ENCODE assay signal across 18 cellular contexts in the genomic region with DNA sequence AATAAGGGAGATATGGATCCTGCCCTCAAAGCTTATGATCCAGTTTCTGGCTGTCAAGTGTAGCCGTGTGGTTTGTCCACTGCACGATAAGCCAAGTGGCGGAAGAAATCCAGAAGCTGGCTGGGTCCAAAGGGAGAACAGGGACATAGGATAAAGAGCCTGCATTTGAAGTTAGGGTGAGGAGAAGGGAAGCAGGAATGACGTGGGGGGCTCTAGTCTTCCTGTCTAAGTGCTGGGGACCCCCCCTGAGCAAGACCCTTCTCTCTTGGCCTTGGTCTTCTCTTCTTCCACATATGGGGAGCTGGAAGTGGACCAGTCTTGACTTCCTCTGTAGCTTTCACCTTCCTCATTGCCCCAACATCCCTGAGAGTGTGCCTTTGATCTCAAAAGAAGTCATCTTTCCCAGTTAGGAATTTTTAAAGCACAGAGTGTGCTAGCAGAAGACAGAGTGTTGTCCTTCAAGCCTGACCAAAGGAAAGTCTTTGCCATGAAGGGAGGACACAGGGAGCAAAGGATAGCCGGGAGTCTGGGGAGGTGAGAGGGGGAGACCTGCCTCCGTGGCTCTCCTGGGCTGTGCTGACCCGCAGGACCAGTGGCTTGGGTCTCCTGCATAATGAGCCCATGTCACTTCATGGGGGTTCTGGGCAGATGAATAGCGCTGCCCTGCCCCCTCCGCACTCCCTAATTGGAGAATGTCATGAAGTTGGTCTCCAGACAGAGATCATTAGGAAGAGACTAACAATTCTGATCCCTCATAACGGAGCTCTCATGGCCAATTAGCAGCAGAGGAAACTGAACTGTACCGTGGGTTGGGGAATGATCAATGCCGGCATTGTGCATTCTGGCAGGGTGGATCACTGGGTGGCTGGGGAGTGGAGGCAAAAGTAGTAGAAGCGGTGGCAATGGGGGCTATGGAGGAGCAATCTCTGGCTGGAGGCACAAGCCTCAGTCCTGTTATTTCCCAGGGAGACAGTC.
DNase-seq lines count a peak whose midpoint lies in the region; ATAC-seq, FAIRE-seq and TF ChIP-seq lines count a peak whose summit lies in the region.
"Had no signal": no experiment of that assay in that cellular context is flagged by ENCODE, and none has a peak within 500 bp of the region (broad histone marks: within the 10 kb centered on the region; RNA-seq: fewer than 3 reads in every experiment).

No MANE protein-coding gene starts in this region.

- no peaks in the 10 kb centered on the region for H4K20me1 ChIP-seq in H1 (replicated peaks in 1 of 2; ENCODE audit: control insufficient read depth in 1 of 2, insufficient read depth in 2 of 2, low read length in 2 of 2)
- H4K20me1 ChIP-seq: BLaER1 treated with 17β-estradiol and CSF1 and Interleukin-3, amounts not matched to agents 10 nM and 100 nM had no signal

- no peak overlapping the region for H2BK12ac ChIP-seq in H1 (ENCODE audit: low read depth, low read length)

- no peak for TF ChIP-seq EP300 in H1 (IDR thresholded peaks at IDR 0.05; ENCODE audit: borderline replicate concordance in 1 of 2, low read depth in 2 of 2, low read length in 2 of 2)
- TF ChIP-seq EP300 in ovary (IDR thresholded peaks at IDR 0.05), result no peak

- H2BK5ac ChIP-seq in H1 (ENCODE audit: low read depth, low read length), result no peak overlapping the region; the same call in 1 of the 2 replicates

- no peaks in the 10 kb centered on the region for H3K79me2 ChIP-seq in H1 (ENCODE audit: control insufficient read depth in 1 of 2, insufficient read depth in 2 of 2, low read length in 2 of 2)

- CTCF ChIA-PET in H1 (lab: Charles Lee; ENCODE audit: partially characterized antibody), result interaction anchor here (0.6 to 11.6 kb wide), 22 partner anchors 10 to 1926 kb away, joined by 3 to 218 read pairs (median 4); a partner anchor contains a TSS

- H3K27ac ChIP-seq in H1 (ENCODE audit: low read depth, low read length), result no peak overlapping the region
- no peak overlapping the region for H3K27ac ChIP-seq in iPS-20b (ENCODE audit: low read length)
- H3K27ac ChIP-seq in ovary, result no peak overlapping the region
- H3K27ac ChIP-seq: BLaER1 treated with 17β-estradiol and CSF1 and Interleukin-3, amounts not matched to agents 10 nM and 100 nM had no signal

- H4K91ac ChIP-seq in H1 (replicated peaks; ENCODE audit: insufficient read length, low read length), result peak overlapping the region; percentile 45

- peak overlapping the region; percentile 33; the same call in 1 of the 2 replicates for H3K18ac ChIP-seq in H1 (ENCODE audit: extremely low read depth, low read length)

- no peak for TF ChIP-seq POLR2A in H1 (IDR thresholded peaks at IDR 0.05; ENCODE audit: control extremely low read depth in 1 of 2, low read depth in 2 of 2, low read length in 2 of 2)
- TF ChIP-seq POLR2A in ovary (IDR thresholded peaks at IDR 0.05), result no peak

- no peak overlapping the region for H3K4ac ChIP-seq in H1 (replicated peaks; ENCODE audit: insufficient read length, low read depth, low read length)

- H2BK15ac ChIP-seq in H1 (ENCODE audit: low read length), result no peak overlapping the region

- H2BK120ac ChIP-seq in H1 (replicated peaks; ENCODE audit: low read depth, low read length), result no peak overlapping the region

- no peak overlapping the region for H4K8ac ChIP-seq in H1 (ENCODE audit: extremely low read depth, insufficient read depth, low read length)

- POLR2A ChIA-PET in H1 (lab: Charles Lee; ENCODE audit: partially characterized antibody), result interaction anchor here (0.9 kb wide), 1 partner anchor 185 kb away, joined by 4 read pairs; no protein-coding TSS in a partner anchor

- H3K56ac ChIP-seq in H1 (replicated peaks; ENCODE audit: insufficient read length, low read depth, low read length), result no peak overlapping the region

- H3K36me3 ChIP-seq in H1 (ENCODE audit: control insufficient read depth in 2 of 4, insufficient read depth in 4 of 4, low read length in 3 of 4) (no peaks in the 10 kb centered on the region), iPS-20b (ENCODE audit: insufficient read depth, low read depth, low read length) (no peaks in the 10 kb centered on the region), ovary (no peaks in the 10 kb centered on the region)
- H3K36me3 ChIP-seq: BLaER1 treated with 17β-estradiol and CSF1 and Interleukin-3, amounts not matched to agents 10 nM and 100 nM had no signal

- no peak for ATAC-seq in GM19324 (IDR thresholded peaks at IDR 0.05; ENCODE audit: low FRiP score, unreplicated experiment)
- ATAC-seq: HCT116 had no signal

- TF ChIP-seq CTCF in H1 (IDR thresholded peaks at IDR 0.05; ENCODE audit: control extremely low read depth in 1 of 3, insufficient read depth in 1 of 3, low read depth in 1 of 3, low read length in 3 of 3) (no peak), ovary (IDR thresholded peaks at IDR 0.05) (no peak)

- 84% methylated on average over 13 of the region's 13 CpGs; no CpG with 5 or more reads in 1 of the 2 experiments for WGBS in H1 (ENCODE audit: extremely low coverage in 1 of 2, insufficient coverage in 1 of 2, insufficient read length in 1 of 2, insufficient replicate concordance in 2 of 2, low coverage in 1 of 2, low lambda C conversion rate in 2 of 2, missing lambda C conversion rate in 1 of 2), 2 experiments
- 70 to 75% (median 72%) methylated on average over 13 of the region's 13 CpGs for WGBS in ovary, 3 donors

- DNase-seq in activated CD8-positive, alpha-beta memory T cell treated with anti-CD3 and anti-CD28 coated beads, Interleukin-2, amount 50 U/mL, for 48 hours, result peak; percentile 29
- no peak for DNase-seq in activated CD8-positive, alpha-beta memory T cell treated with anti-CD3 and anti-CD28 coated beads, Interleukin-2, amount 50 U/mL, for 4 hours
- no peak for DNase-seq in H1 (ENCODE audit: low read depth in 1 of 2, low spot score in 2 of 2)
- DNase-seq in retina, result peak; percentile 73
- DNase-seq in posterior cingulate gyrus, result no peak
- no peak for DNase-seq in ovary
- DNase-seq: ACHN; CD4-positive, CD25-positive, alpha-beta regulatory T cell; DMS153; DMS79 treated with DMSO at 0.1 percent for 48 hours; EL; GDM1 had no signal

- no peak overlapping the region for H3K14ac ChIP-seq in H1 (ENCODE audit: insufficient read length)

- H2BK20ac ChIP-seq in H1 (ENCODE audit: low read length), result 0 out of 2 replicates have a peak overlapping the region, but pooled peaks have one; percentile 35

- no peaks in the 10 kb centered on the region for H3K23me2 ChIP-seq in H1 (ENCODE audit: low read depth, low read length)

- H3K4me1 ChIP-seq in H1 (replicated peaks in 1 of 4; ENCODE audit: control insufficient read depth in 3 of 4, insufficient read depth in 4 of 4, low read length in 3 of 4), result peaks cover 8 to 27% (median 18%) of the 10 kb centered on the region in 4 experiments
- H3K4me1 ChIP-seq in iPS-20b (ENCODE audit: insufficient read depth, low read length), result peaks cover 27% of the 10 kb centered on the region
- H3K4me1 ChIP-seq in ovary (ENCODE audit: insufficient read depth), result no peaks in the 10 kb centered on the region

- peaks cover 3 to 10% (median 7%) of the 10 kb centered on the region in 4 experiments for H3K27me3 ChIP-seq in H1 (replicated peaks in 1 of 4; ENCODE audit: control insufficient read depth in 3 of 4, extremely low read depth in 1 of 4, insufficient read depth in 3 of 4, low read length in 3 of 4)
- H3K27me3 ChIP-seq in iPS-20b (ENCODE audit: insufficient read depth, low read length), result peaks cover 44% of the 10 kb centered on the region
- H3K27me3 ChIP-seq in ovary, result no peaks in the 10 kb centered on the region
- H3K27me3 ChIP-seq: BLaER1 treated with 17β-estradiol and CSF1 and Interleukin-3, amounts not matched to agents 10 nM and 100 nM had no signal

- TF ChIP-seq RAD21 in H1 (IDR thresholded peaks at IDR 0.05 in 1 of 2, conservative IDR thresholded peaks at IDR 0.05 in 1 of 2; ENCODE audit: low read depth in 2 of 2, low read length in 2 of 2), result no peak

- no peak overlapping the region for H2AFZ ChIP-seq in H1 (ENCODE audit: low read length)

- H2AK5ac ChIP-seq in H1 (ENCODE audit: low read depth, low read length), result peak overlapping the region; percentile 18; the same call in 1 of the 2 replicates

- H3K4me2 ChIP-seq in H1 (ENCODE audit: insufficient read depth in 1 of 2, low read depth in 2 of 2, low read length in 2 of 2), result peak overlapping the region; percentile 15 to 35; a peak in 2 of 4 replicates
- H3K4me2 ChIP-seq: BLaER1 treated with 17β-estradiol and CSF1 and Interleukin-3, amounts not matched to agents 10 nM and 100 nM had no signal

- intact Hi-C loops in posterior cingulate gyrus (cut with DNase I) (loop anchor here (10.0 kb wide), 1 partner anchor 439 kb away; no protein-coding TSS in a partner anchor), ovary (cut with DNase I) (loop anchor here in 2 of 4 donors (10.0 kb wide), 2 partner anchors 439 to 449 kb away; no protein-coding TSS in a partner anchor)

- H3K9me3 ChIP-seq in H1 (ENCODE audit: insufficient read depth in 2 of 2, low read depth in 1 of 2, low read length in 1 of 2) (no peaks in the 10 kb centered on the region), iPS-20b (ENCODE audit: insufficient read depth, low read depth, low read length) (no peaks in the 10 kb centered on the region), ovary (no peaks in the 10 kb centered on the region)
- H3K9me3 ChIP-seq: BLaER1 treated with 17β-estradiol and CSF1 and Interleukin-3, amounts not matched to agents 10 nM and 100 nM had no signal

- no peak overlapping the region; a peak in 1 of 8 replicates for H3K4me3 ChIP-seq in H1 (ENCODE audit: extremely low read depth in 1 of 4, insufficient read depth in 2 of 4, low read depth in 3 of 4, low read length in 4 of 4)
- 0 out of 2 replicates have a peak overlapping the region, but pooled peaks have one; percentile 2 for H3K4me3 ChIP-seq in iPS-20b (ENCODE audit: low read length)
- H3K4me3 ChIP-seq in ovary, result no peak overlapping the region
- H3K4me3 ChIP-seq: BLaER1 treated with 17β-estradiol and CSF1 and Interleukin-3, amounts not matched to agents 10 nM and 100 nM had no signal

- H3K79me1 ChIP-seq in H1 (ENCODE audit: low read depth, low read length), result no peaks in the 10 kb centered on the region

- peak overlapping the region; percentile 23 for H4K5ac ChIP-seq in H1 (ENCODE audit: insufficient read length, low read depth, low read length)

- H3K9ac ChIP-seq in H1 (replicated peaks in 1 of 4; ENCODE audit: extremely low read depth in 1 of 4, low read depth in 3 of 4, low read length in 3 of 4) (no peak overlapping the region), iPS-20b (ENCODE audit: low read depth, low read length) (no peak overlapping the region)
- H3K9ac ChIP-seq: BLaER1 treated with 17β-estradiol and CSF1 and Interleukin-3, amounts not matched to agents 10 nM and 100 nM had no signal

- H3K23ac ChIP-seq in H1 (ENCODE audit: insufficient read length), result no peak overlapping the region

- no peak for FAIRE-seq in H1 (lab: Jason Lieb, UNC)
- FAIRE-seq: GM19239, H54 had no signal

TF ChIP-seq in H1, 55 proteins besides CTCF, POLR2A, EP300 and RAD21 (continues in another document):
- TF ChIP-seq KDM5A (IDR thresholded peaks at IDR 0.05; ENCODE audit: low read length) (no peak), BRCA1 (IDR thresholded peaks at IDR 0.05; ENCODE audit: low read depth, low read length) (no peak), EGR1 (IDR thresholded peaks at IDR 0.05; ENCODE audit: borderline replicate concordance, low read depth, low read length) (no peak), RNF2 (IDR thresholded peaks at IDR 0.05; ENCODE audit: borderline replicate concordance, low read depth, low read length, missing control alignments, poor library complexity, severe bottlenecking) (no peak), TBP (IDR thresholded peaks at IDR 0.05; ENCODE audit: low read depth, low read length) (no peak)

Comparison
In these comparisons a context has a peak if more than half of its experiments do, and no peak if none do; other contexts are left out.
1. DNase-seq: peak in activated CD8-positive, alpha-beta memory T cell treated with anti-CD3 and anti-CD28 coated beads, Interleukin-2, amount 50 U/mL, for 48 hours (single experiment) and retina (single experiment); none in activated CD8-positive, alpha-beta memory T cell treated with anti-CD3 and anti-CD28 coated beads, Interleukin-2, amount 50 U/mL, for 4 hours (single experiment), H1 (0 of 2), posterior cingulate gyrus (0 of 10) and ovary (0 of 5).